ENCODE assay signal across 8 cellular contexts in the genomic region with DNA sequence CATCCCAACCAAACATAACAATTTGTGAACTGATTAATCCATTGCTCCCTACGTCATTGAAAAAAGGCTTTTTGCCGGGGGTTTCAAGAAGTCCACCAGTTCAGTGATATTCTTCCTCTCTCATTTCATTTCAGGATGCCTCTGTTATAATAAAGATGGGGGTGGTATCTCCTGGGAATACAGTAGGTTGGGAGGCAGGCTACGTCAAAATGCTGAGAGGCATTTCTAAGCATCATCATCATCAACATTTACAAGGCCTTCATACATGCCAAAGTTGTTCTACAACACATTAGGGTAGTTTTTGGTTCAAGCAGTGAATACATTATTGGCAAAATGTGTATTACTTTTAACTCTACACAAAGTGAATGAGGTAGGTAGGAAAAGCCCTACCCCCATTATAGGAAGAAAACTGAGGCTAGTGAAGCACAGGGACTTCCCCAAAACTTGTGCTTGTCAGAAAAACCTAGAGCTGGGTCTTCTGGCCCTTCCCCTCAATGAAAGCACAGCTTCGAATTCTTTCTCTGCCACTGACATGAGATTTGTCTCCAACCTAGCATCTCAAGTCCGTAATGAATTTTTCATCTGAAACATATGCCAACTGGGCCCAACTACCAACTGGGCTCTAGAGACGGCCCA. TPM values are rescaled to one million over a fixed set of nuclear protein-coding genes. Genes with fewer than 3 reads are reported as not detected.
DNase-seq lines count a peak whose midpoint lies in the region; ATAC-seq and TF ChIP-seq lines count a peak whose summit lies in the region.

No MANE protein-coding gene starts in this region.

- no peak for DNase-seq in mesenchymal stem cell
- no peak for DNase-seq in NCI-H526 treated with DMSO at 0.1 percent for 48 hours (lab: John Stamatoyannopoulos, UW)
- no peak for DNase-seq in stimulated activated naive CD4-positive, alpha-beta T cell (lab: John Stamatoyannopoulos, UW)
- DNase-seq in nucleus accumbens (lab: John Stamatoyannopoulos, UW): no peak

- H3K9ac ChIP-seq in mesenchymal stem cell (ENCODE audit: low read length): peak overlapping the region; percentile 99

- H3K4me2 ChIP-seq in mesenchymal stem cell (ENCODE audit: low read length, poor library complexity, severe bottlenecking): peak overlapping the region; percentile 75

- no peak overlapping the region for H2BK5ac ChIP-seq in mesenchymal stem cell (ENCODE audit: low read depth, low read length, poor library complexity, severe bottlenecking)

- H3K4ac ChIP-seq in mesenchymal stem cell (ENCODE audit: low read depth in 1 of 2, low read length in 2 of 2): peak overlapping the region; percentile 68 to 94

- H4K8ac ChIP-seq in mesenchymal stem cell (ENCODE audit: low read length): peak overlapping the region; percentile 98

- H3K27ac ChIP-seq in 22Rv1 (peak overlapping the region; percentile 76), angular gyrus (ENCODE audit: low read depth, low read length) (peak overlapping the region; percentile 95), mesenchymal stem cell (ENCODE audit: low read length, poor library complexity, severe bottlenecking) (peak overlapping the region; percentile 79)

- H3K23ac ChIP-seq in mesenchymal stem cell (ENCODE audit: low read length in 2 of 2): no peak overlapping the region

- no peaks in the 10 kb centered on the region for H3K27me3 ChIP-seq in mesenchymal stem cell (ENCODE audit: control insufficient read depth in 1 of 2, insufficient read depth in 1 of 2, low read length in 2 of 2)

- H2BK12ac ChIP-seq in mesenchymal stem cell (ENCODE audit: low read length in 2 of 2): no peak overlapping the region

- WGBS in mesenchymal stem cell: 58% methylated on average over 4 of the region's 6 CpGs

- peaks cover 15% of the 10 kb centered on the region for H3K79me1 ChIP-seq in mesenchymal stem cell (replicated peaks; ENCODE audit: low read length, poor library complexity, severe bottlenecking)

- peak overlapping the region in 1 of 2 experiments; percentile 72 for H3K14ac ChIP-seq in mesenchymal stem cell (ENCODE audit: low read length in 2 of 2)

- peak; percentile 12 for ATAC-seq in GM18909 (IDR thresholded peaks at IDR 0.05; ENCODE audit: poor library complexity, unreplicated experiment)
- ATAC-seq in HG03342 (IDR thresholded peaks at IDR 0.05; ENCODE audit: unreplicated experiment): peak; percentile 10

- peaks cover 3 to 47% of the 10 kb centered on the region in 2 experiments for H3K36me3 ChIP-seq in mesenchymal stem cell (ENCODE audit: control insufficient read depth in 1 of 2, insufficient read depth in 2 of 2, low read depth in 1 of 2, low read length in 2 of 2)

- TF ChIP-seq CTCF in 22Rv1 (IDR thresholded peaks at IDR 0.05): no peak

- peak overlapping the region; percentile 93 to 98 for H3K18ac ChIP-seq in mesenchymal stem cell (ENCODE audit: low read depth in 1 of 2, low read length in 2 of 2)

- H2AK5ac ChIP-seq in mesenchymal stem cell (ENCODE audit: low read length, severe bottlenecking): no peak overlapping the region

- peaks cover 18% of the 10 kb centered on the region for H3K4me1 ChIP-seq in mesenchymal stem cell (ENCODE audit: control insufficient read depth, insufficient read depth, low read depth, low read length)

- H3K9me3 ChIP-seq in mesenchymal stem cell (ENCODE audit: control insufficient read depth, low read length): no peaks in the 10 kb centered on the region

- peak overlapping the region; percentile 89 for H4K91ac ChIP-seq in mesenchymal stem cell (ENCODE audit: low read length)

- peak overlapping the region; percentile 82 to 94 for H3K4me3 ChIP-seq in mesenchymal stem cell (ENCODE audit: insufficient read depth in 1 of 2, low read depth in 1 of 2, low read length in 2 of 2)

- no peak overlapping the region for H2BK120ac ChIP-seq in mesenchymal stem cell (ENCODE audit: low read depth, low read length)

- H2BK15ac ChIP-seq in mesenchymal stem cell (ENCODE audit: low read depth, poor library complexity, severe bottlenecking): no peak overlapping the region

- H2AFZ ChIP-seq in mesenchymal stem cell (ENCODE audit: low read depth, low read length): peak overlapping the region; percentile 51

RNA-seq across cellular contexts. Expression of gene OSR1, which starts 11.3 kb away (rescaled TPM):
- polyA plus RNA-seq in mesenchymal stem cell (2013, experiment 1 of 2): 2.6 TPM
- polyA plus RNA-seq in mesenchymal stem cell (2013, experiment 2 of 2): 2.7 TPM
